1 cellular context compared by ENCODE assay signal in genomic region chr1:228407118-228408040, GRCh38.
A peak's percentile ranks its signal among the peaks of the same experiment; 100 is the strongest.
TF ChIP-seq lines count a peak whose summit lies in the region.

No MANE protein-coding gene starts in this region.

TF ChIP-seq in K562, 482 proteins besides CTCF, POLR2A, EP300 and RAD21 (continued from another document):
- no peak for TF ChIP-seq MGA (IDR thresholded peaks at IDR 0.05)
- TF ChIP-seq KDM5B (IDR thresholded peaks at IDR 0.05; ENCODE audit: insufficient replicate concordance, low read depth, low read length): peak; percentile 59
- TF ChIP-seq ZFP91 (CRISPR knock-in tag; IDR thresholded peaks at IDR 0.05): 0 out of 2 replicates have a peak, but pooled peaks have one; percentile 40
- no peak for TF ChIP-seq MAFG (tag; conservative IDR thresholded peaks at IDR 0.05)
- 0 out of 2 replicates have a peak, but pooled peaks have one; percentile 13 for TF ChIP-seq SMC3 (conservative IDR thresholded peaks at IDR 0.05; ENCODE audit: insufficient read depth, low read depth, low read length)
- no peak for TF ChIP-seq HINFP (tag; conservative IDR thresholded peaks at IDR 0.05; ENCODE audit: low read depth)
- no peak for TF ChIP-seq CCNT2 (IDR thresholded peaks at IDR 0.05; ENCODE audit: borderline replicate concordance, extremely low read depth, insufficient read length, low read depth, low read length)
- no peak for TF ChIP-seq PHF21A (IDR thresholded peaks at IDR 0.05; ENCODE audit: borderline replicate concordance, low read depth)
- 0 out of 2 replicates have a peak, but pooled peaks have one; percentile 60 for TF ChIP-seq ERF (CRISPR knock-in tag; IDR thresholded peaks at IDR 0.05)
- TF ChIP-seq CCAR2 (IDR thresholded peaks at IDR 0.05; ENCODE audit: low read depth, low read length): no peak
- peak; percentile 53; the same call in 1 of the 2 replicates for TF ChIP-seq ATF4 (CRISPR knock-in tag; IDR thresholded peaks at IDR 0.05)
- TF ChIP-seq TAF15 (IDR thresholded peaks at IDR 0.05; ENCODE audit: low read depth, low read length): no peak
- no peak for TF ChIP-seq BMI1 (IDR thresholded peaks at IDR 0.05; ENCODE audit: low read length)
- TF ChIP-seq TCFL5 (CRISPR knock-in tag; conservative IDR thresholded peaks at IDR 0.05): no peak
- no peak for TF ChIP-seq ZBTB26 (CRISPR knock-in tag; IDR thresholded peaks at IDR 0.05)
- no peak for TF ChIP-seq ZNF695 (CRISPR knock-in tag; IDR thresholded peaks at IDR 0.05)
- TF ChIP-seq ZNF639 (CRISPR knock-in tag; conservative IDR thresholded peaks at IDR 0.05 in 1 of 2, IDR thresholded peaks at IDR 0.05 in 1 of 2): no peak
- TF ChIP-seq RREB1 (CRISPR knock-in tag; IDR thresholded peaks at IDR 0.05): peak; percentile 23; the same call in 1 of the 2 replicates
- no peak for TF ChIP-seq DNMT1 (IDR thresholded peaks at IDR 0.05)
